In genomic region chr5:139839918-139840317, GRCh38 we compare ENCODE assay signal across 17 cellular contexts. TPM values are rescaled to one million over a fixed set of nuclear protein-coding genes. Genes with fewer than 3 reads are reported as not detected.
DNase-seq lines count a peak whose midpoint lies in the region; ATAC-seq and TF ChIP-seq lines count a peak whose summit lies in the region.
"Had no signal": no experiment of that assay in that cellular context is flagged by ENCODE, and none has a peak within 500 bp of the region (broad histone marks: within the 10 kb centered on the region; RNA-seq: fewer than 3 reads in every experiment).

No MANE protein-coding gene starts in this region.

- H3K27me3 ChIP-seq in sigmoid colon = peaks cover 0 to 9% (median 0%) of the 10 kb centered on the region in 3 donors
- H3K27me3 ChIP-seq: BE2C had no signal

- peak; percentile 53 for DNase-seq in natural killer cell treated with Interleukin-12 subunit alpha and Interleukin-12 subunit beta and Interleukin-15 and Interleukin-18, amount 100 ng/mL, for 72 hours (ENCODE audit: low spot score)
- no peak for DNase-seq in natural killer cell
- DNase-seq in glutamatergic neuron = peak; percentile 4
- DNase-seq in sigmoid colon = peak; percentile 56
- DNase-seq in NCI-H146 (lab: John Stamatoyannopoulos, UW) = no peak
- DNase-seq: ACHN; BE2C; C1 segment of cervical spinal cord; CD4-positive, alpha-beta T cell; DMS79; GDM1; HCEC 1CT; IMR-90 had no signal

- H3K4me3 ChIP-seq in sigmoid colon = no peak overlapping the region
- H3K4me3 ChIP-seq: GM23338 had no signal

- intact Hi-C loops in natural killer cell (cut with micrococcal nuclease) = loop anchor here (10.0 kb wide), 2 partner anchors 205 to 545 kb away; partner anchors contain the start of gene MATR3
- intact Hi-C loops in sigmoid colon (cut with DNase I) = no loop called here

- H3K27me3 Mint-ChIP-seq in natural killer cell treated with Interleukin-12 subunit alpha and Interleukin-12 subunit beta and Interleukin-15 and Interleukin-18, amount 100 ng/mL, for 72 hours = peaks cover 6 to 10% of the 10 kb centered on the region in 2 donors
- H3K27me3 Mint-ChIP-seq in natural killer cell (ENCODE audit: low read depth in 2 of 2) = peaks cover 0 to 6% of the 10 kb centered on the region in 2 donors
- peaks cover 11% of the 10 kb centered on the region for H3K27me3 Mint-ChIP-seq in glutamatergic neuron (ENCODE audit: unreplicated experiment)

- H3K4me3 Mint-ChIP-seq in natural killer cell treated with Interleukin-12 subunit alpha and Interleukin-12 subunit beta and Interleukin-15 and Interleukin-18, amount 100 ng/mL, for 72 hours = no peak overlapping the region
- H3K4me3 Mint-ChIP-seq in natural killer cell (no peak overlapping the region), glutamatergic neuron (ENCODE audit: unreplicated experiment) (no peak overlapping the region)
- H3K4me3 Mint-ChIP-seq: CD4-positive, alpha-beta T cell; GM23338 had no signal

- ATAC-seq in natural killer cell treated with Interleukin-12 subunit alpha and Interleukin-12 subunit beta and Interleukin-15 and Interleukin-18, amount 100 ng/mL, for 72 hours = no peak
- no peak for ATAC-seq in natural killer cell
- ATAC-seq in HG03045 (IDR thresholded peaks at IDR 0.05; ENCODE audit: unreplicated experiment) = no peak
- ATAC-seq in GM21390 (IDR thresholded peaks at IDR 0.05; ENCODE audit: unreplicated experiment) = no peak
- ATAC-seq: GM23338 had no signal

- H3K36me3 ChIP-seq in sigmoid colon = no peaks in the 10 kb centered on the region
- H3K36me3 ChIP-seq: BE2C had no signal

- peaks cover 0 to 7% (median 0%) of the 10 kb centered on the region in 4 donors for H3K4me1 ChIP-seq in sigmoid colon
- H3K4me1 ChIP-seq: BE2C, Caco-2 had no signal

- no peaks in the 10 kb centered on the region for H3K9me3 Mint-ChIP-seq in natural killer cell treated with Interleukin-12 subunit alpha and Interleukin-12 subunit beta and Interleukin-15 and Interleukin-18, amount 100 ng/mL, for 72 hours
- H3K9me3 Mint-ChIP-seq in natural killer cell (no peaks in the 10 kb centered on the region), glutamatergic neuron (ENCODE audit: unreplicated experiment) (peaks cover 2% of the 10 kb centered on the region)
- H3K9me3 Mint-ChIP-seq: CD4-positive, alpha-beta T cell; GM23338 had no signal

- 86 to 87% methylated on average over 8 of the region's 8 CpGs for WGBS in sigmoid colon, 2 donors

- no peak overlapping the region for H3K27ac ChIP-seq in sigmoid colon

- TF ChIP-seq CTCF in natural killer cell (IDR thresholded peaks at IDR 0.05) = no peak
- TF ChIP-seq CTCF in glutamatergic neuron (IDR thresholded peaks at IDR 0.05; ENCODE audit: partially characterized antibody, unreplicated experiment) = no peak
- TF ChIP-seq CTCF in sigmoid colon (IDR thresholded peaks at IDR 0.05) = no peak

- no peak for TF ChIP-seq EP300 in sigmoid colon (IDR thresholded peaks at IDR 0.05)

- no peak for TF ChIP-seq POLR2A in sigmoid colon (IDR thresholded peaks at IDR 0.05)

- H3K27ac Mint-ChIP-seq in natural killer cell treated with Interleukin-12 subunit alpha and Interleukin-12 subunit beta and Interleukin-15 and Interleukin-18, amount 100 ng/mL, for 72 hours = no peak overlapping the region
- H3K27ac Mint-ChIP-seq in natural killer cell (no peak overlapping the region), glutamatergic neuron (ENCODE audit: unreplicated experiment) (no peak overlapping the region)
- H3K27ac Mint-ChIP-seq: CD4-positive, alpha-beta T cell; GM23338 had no signal

- no peaks in the 10 kb centered on the region for H3K36me3 Mint-ChIP-seq in natural killer cell treated with Interleukin-12 subunit alpha and Interleukin-12 subunit beta and Interleukin-15 and Interleukin-18, amount 100 ng/mL, for 72 hours
- H3K36me3 Mint-ChIP-seq in natural killer cell (no peaks in the 10 kb centered on the region), glutamatergic neuron (ENCODE audit: unreplicated experiment) (no peaks in the 10 kb centered on the region)

- no peaks in the 10 kb centered on the region for H3K9me3 ChIP-seq in sigmoid colon
- H3K9me3 ChIP-seq: BE2C, Caco-2 had no signal

- peaks cover 4% of the 10 kb centered on the region in 2 donors for H3K4me1 Mint-ChIP-seq in natural killer cell treated with Interleukin-12 subunit alpha and Interleukin-12 subunit beta and Interleukin-15 and Interleukin-18, amount 100 ng/mL, for 72 hours (ENCODE audit: low read depth in 2 of 2)
- H3K4me1 Mint-ChIP-seq in natural killer cell (peaks cover 0 to 4% of the 10 kb centered on the region in 2 donors), glutamatergic neuron (ENCODE audit: low read depth, unreplicated experiment) (no peaks in the 10 kb centered on the region)
- H3K4me1 Mint-ChIP-seq: GM23338 had no signal

RNA-seq across cellular contexts. Expression of gene PSD2, which starts 44.3 kb away (rescaled TPM):
- not detected for total RNA-seq in natural killer cell treated with Interleukin-12 subunit alpha and Interleukin-12 subunit beta and Interleukin-15 and Interleukin-18, amount 100 ng/mL, for 72 hours
- 1 to 10 TPM; 1.3 to 2.5 (median 1.3) TPM for total RNA-seq in natural killer cell
- 2.3 TPM for total RNA-seq in glutamatergic neuron (ENCODE audit: unreplicated experiment)
- under 1 TPM in 2 of 4 donors, not detected in 2; under 0.01 to 0.28 TPM for total RNA-seq in sigmoid colon
- polyA plus RNA-seq in sigmoid colon = under 1 TPM in 1 of 3 donors, not detected in 2; 0.10 TPM
- total RNA-seq: IMR-90 had no signal

Comparison
In these comparisons a context has a peak if more than half of its experiments do, and no peak if none do; other contexts are left out.
1. DNase-seq: peak in natural killer cell treated with Interleukin-12 subunit alpha and Interleukin-12 subunit beta and Interleukin-15 and Interleukin-18, amount 100 ng/mL, for 72 hours (single experiment), glutamatergic neuron (single experiment) and sigmoid colon (single experiment); none in natural killer cell (single experiment) and NCI-H146 (single experiment).